1 cellular context compared by ENCODE assay signal in genomic region chr20:48094196-48094749, GRCh38.
TF ChIP-seq lines count a peak whose summit lies in the region.

No MANE protein-coding gene starts in this region.

TF ChIP-seq in K562, 482 proteins besides CTCF, POLR2A, EP300 and RAD21 (continued from another document):
- no peak for TF ChIP-seq USF1 (CRISPR knock-in tag; IDR thresholded peaks at IDR 0.05)
- no peak for TF ChIP-seq ZBTB2 (IDR thresholded peaks at IDR 0.05)
- peak; percentile 80; the same call in 1 of the 2 replicates for TF ChIP-seq HIVEP1 (CRISPR knock-in tag; IDR thresholded peaks at IDR 0.05)
- no peak for TF ChIP-seq ELK1 (CRISPR knock-in tag; IDR thresholded peaks at IDR 0.05)
- no peak for TF ChIP-seq ZNF586 (CRISPR knock-in tag; conservative IDR thresholded peaks at IDR 0.05)
- no peak for TF ChIP-seq L3MBTL2 (IDR thresholded peaks at IDR 0.05)
- TF ChIP-seq ZNF76 (CRISPR knock-in tag; IDR thresholded peaks at IDR 0.05; ENCODE audit: borderline replicate concordance) = peak; percentile 86; the same call in 1 of the 2 replicates
- TF ChIP-seq ZNF75A (CRISPR knock-in tag; IDR thresholded peaks at IDR 0.05) = no peak
- TF ChIP-seq ZNF165 (CRISPR knock-in tag; IDR thresholded peaks at IDR 0.05; ENCODE audit: borderline replicate concordance) = peak; percentile 71; the same call in 1 of the 2 replicates
- TF ChIP-seq POLR2AphosphoS2 (IDR thresholded peaks at IDR 0.05; ENCODE audit: low read length) = no peak
- no peak for TF ChIP-seq ZNF124 (CRISPR knock-in tag; IDR thresholded peaks at IDR 0.05)
- TF ChIP-seq ZFP91 (CRISPR knock-in tag; IDR thresholded peaks at IDR 0.05) = no peak
- TF ChIP-seq ZNF354B (CRISPR knock-in tag; IDR thresholded peaks at IDR 0.05) = 0 out of 2 replicates have a peak, but pooled peaks have one; percentile 33
- no peak for TF ChIP-seq RBBP5 (IDR thresholded peaks at IDR 0.05; ENCODE audit: borderline replicate concordance, insufficient read depth, low read length, poor library complexity, severe bottlenecking)
- TF ChIP-seq FOXA1 (IDR thresholded peaks at IDR 0.05; ENCODE audit: borderline replicate concordance) = no peak
- no peak for TF ChIP-seq FOXO4 (CRISPR knock-in tag; IDR thresholded peaks at IDR 0.05)
- TF ChIP-seq ZNF57 (CRISPR knock-in tag; IDR thresholded peaks at IDR 0.05) = no peak
- TF ChIP-seq DACH1 (IDR thresholded peaks at IDR 0.05; ENCODE audit: partially characterized antibody) = no peak
- peak in 1 of 2 experiments; percentile 74; a peak in 2 of 4 replicates for TF ChIP-seq TEAD1 (CRISPR knock-in tag; IDR thresholded peaks at IDR 0.05)
- peak; percentile 94 for TF ChIP-seq ZNF449 (CRISPR knock-in tag; IDR thresholded peaks at IDR 0.05)
- no peak for TF ChIP-seq BRCA1 (IDR thresholded peaks at IDR 0.05)
- TF ChIP-seq BRCA1 (CRISPR knock-in tag; IDR thresholded peaks at IDR 0.05) = no peak
- TF ChIP-seq ZNF655 (CRISPR knock-in tag; IDR thresholded peaks at IDR 0.05) = no peak
- no peak for TF ChIP-seq ZNF77 (CRISPR knock-in tag; IDR thresholded peaks at IDR 0.05)
- TF ChIP-seq CREB5 (CRISPR knock-in tag; IDR thresholded peaks at IDR 0.05) = peak; percentile 66; the same call in 1 of the 2 replicates
- 0 out of 2 replicates have a peak, but pooled peaks have one; percentile 26 for TF ChIP-seq ZKSCAN3 (CRISPR knock-in tag; IDR thresholded peaks at IDR 0.05)
- TF ChIP-seq CBFB (CRISPR knock-in tag; IDR thresholded peaks at IDR 0.05) = no peak
